In genomic region chr1:19079983-19080472, GRCh38 we compare ENCODE assay signal across 14 cellular contexts.
A peak's percentile ranks its signal among the peaks of the same experiment; 100 is the strongest.
DNase-seq lines count a peak whose midpoint lies in the region; ATAC-seq and TF ChIP-seq lines count a peak whose summit lies in the region.
"Had no signal": no experiment of that assay in that cellular context is flagged by ENCODE, and none has a peak within 500 bp of the region (broad histone marks: within the 10 kb centered on the region; RNA-seq: fewer than 3 reads in every experiment).

No MANE protein-coding gene starts in this region.

- TF ChIP-seq EP300 in ovary (IDR thresholded peaks at IDR 0.05), result no peak

- CTCF ChIA-PET in AG04450 (lab: Charles Lee), result interaction anchor here (1.6 to 2.0 kb wide), 2 partner anchors 167 to 173 kb away, joined by 7 to 11 read pairs; no protein-coding TSS in a partner anchor

- intact Hi-C loops in ovary (cut with DNase I), result loop anchor here in 1 of 4 donors (10.0 kb wide), 1 partner anchor 165 kb away; no protein-coding TSS in a partner anchor
- intact Hi-C loops in right cardiac atrium (cut with DNase I), result no loop called here

- no peak for DNase-seq in AG04450 (ENCODE audit: low read depth, low spot score)
- no peak for DNase-seq in SJSA1 (ENCODE audit: low read depth in 1 of 2, low spot score in 2 of 2)
- peak; percentile 86 for DNase-seq in kidney epithelial cell (ENCODE audit: low read depth)
- peak; percentile 100 for DNase-seq in renal cortical epithelial cell (ENCODE audit: low read depth)
- no peak for DNase-seq in ovary
- no peak for DNase-seq in hippocampal formation (lab: John Stamatoyannopoulos, UW)
- DNase-seq in right cardiac atrium, result no peak
- DNase-seq: activated CD4-positive, alpha-beta T cell treated with anti-CD3 and anti-CD28 coated beads, Interleukin-2, amount 50 U/mL, for 48 hours; activated T-cell treated with anti-CD3 and anti-CD28 coated beads, Interleukin-2, amount 50 U/mL, for 72 hours; cerebellar nuclear complex; NCI-H1694 treated with DMSO at 0.1 percent for 48 hours; NCI-H510A; SK-N-SH had no signal

- H3K27ac ChIP-seq in AG04450 (ENCODE audit: low read depth, low read length) (peak overlapping the region; percentile 39), SJSA1 (peak overlapping the region; percentile 71), ovary (no peak overlapping the region), right cardiac atrium (ENCODE audit: low read length) (no peak overlapping the region)

- POLR2A ChIA-PET in AG04450 (lab: Yijun Ruan, JAX), result interaction anchor here (0.7 kb wide), 1 partner anchor 15 kb away, joined by 3 read pairs; no protein-coding TSS in a partner anchor

- WGBS in ovary, 3 donors, result 85 to 91% (median 89%) methylated on average over 5 of the region's 5 CpGs
- 90% methylated on average over 5 of the region's 5 CpGs for WGBS in right cardiac atrium

- TF ChIP-seq POLR2A in ovary (IDR thresholded peaks at IDR 0.05), result no peak

- H3K9me3 ChIP-seq in AG04450 (ENCODE audit: control insufficient read depth, insufficient read depth, low read length) (no peaks in the 10 kb centered on the region), SJSA1 (replicated peaks) (no peaks in the 10 kb centered on the region), ovary (no peaks in the 10 kb centered on the region), right cardiac atrium (ENCODE audit: control insufficient read depth, low read length) (no peaks in the 10 kb centered on the region)
- H3K9me3 ChIP-seq: SK-N-SH had no signal

- peaks cover 20% of the 10 kb centered on the region for H3K4me1 ChIP-seq in SJSA1 (replicated peaks)
- H3K4me1 ChIP-seq in ovary (ENCODE audit: insufficient read depth), result no peaks in the 10 kb centered on the region
- H3K4me1 ChIP-seq in right cardiac atrium (ENCODE audit: control insufficient read depth, insufficient read depth, low read length), result peaks cover 4% of the 10 kb centered on the region

- ATAC-seq in HG02798 (IDR thresholded peaks at IDR 0.05; ENCODE audit: poor library complexity, unreplicated experiment) (no peak), right cardiac atrium (no peak)
- ATAC-seq: activated T-cell treated with anti-CD3 and anti-CD28 coated beads, Interleukin-2, amount 50 U/mL, for 72 hours had no signal

- H3K4me3 ChIP-seq in AG04450 (ENCODE audit: low read depth, low read length) (no peak overlapping the region), SJSA1 (no peak overlapping the region), kidney epithelial cell (ENCODE audit: low read depth, low read length) (no peak overlapping the region), ovary (no peak overlapping the region), right cardiac atrium (ENCODE audit: low read length) (no peak overlapping the region)

- H3K36me3 ChIP-seq in SJSA1 (peaks cover 100% of the 10 kb centered on the region), kidney epithelial cell (ENCODE audit: control insufficient read depth, insufficient read depth, low read length) (peaks cover 3% of the 10 kb centered on the region), ovary (no peaks in the 10 kb centered on the region)

- H3K27me3 ChIP-seq in AG04450 (ENCODE audit: control insufficient read depth, insufficient read depth, low read length) (no peaks in the 10 kb centered on the region), SJSA1 (replicated peaks) (no peaks in the 10 kb centered on the region), kidney epithelial cell (ENCODE audit: control insufficient read depth, insufficient read depth, low read length) (no peaks in the 10 kb centered on the region), ovary (no peaks in the 10 kb centered on the region), right cardiac atrium (ENCODE audit: control insufficient read depth, insufficient read depth) (no peaks in the 10 kb centered on the region)

- TF ChIP-seq CTCF in AG04450 (IDR thresholded peaks at IDR 0.05; ENCODE audit: low read depth, low read length) (no peak), kidney epithelial cell (IDR thresholded peaks at IDR 0.05; ENCODE audit: insufficient read depth, low read length, poor library complexity, severe bottlenecking) (no peak), ovary (IDR thresholded peaks at IDR 0.05) (no peak)

Comparison
In these comparisons a context has a peak if more than half of its experiments do, and no peak if none do; other contexts are left out.
1. DNase-seq: peak in kidney epithelial cell (single experiment) and renal cortical epithelial cell (single experiment); none in AG04450 (single experiment), SJSA1 (0 of 2), ovary (0 of 5), hippocampal formation (0 of 2) and right cardiac atrium (0 of 3).
2. H3K27ac ChIP-seq: peak in AG04450 (single experiment) and SJSA1 (single experiment); none in ovary (0 of 2) and right cardiac atrium (single experiment).